10 cellular contexts compared by ENCODE assay signal in the genomic region with DNA sequence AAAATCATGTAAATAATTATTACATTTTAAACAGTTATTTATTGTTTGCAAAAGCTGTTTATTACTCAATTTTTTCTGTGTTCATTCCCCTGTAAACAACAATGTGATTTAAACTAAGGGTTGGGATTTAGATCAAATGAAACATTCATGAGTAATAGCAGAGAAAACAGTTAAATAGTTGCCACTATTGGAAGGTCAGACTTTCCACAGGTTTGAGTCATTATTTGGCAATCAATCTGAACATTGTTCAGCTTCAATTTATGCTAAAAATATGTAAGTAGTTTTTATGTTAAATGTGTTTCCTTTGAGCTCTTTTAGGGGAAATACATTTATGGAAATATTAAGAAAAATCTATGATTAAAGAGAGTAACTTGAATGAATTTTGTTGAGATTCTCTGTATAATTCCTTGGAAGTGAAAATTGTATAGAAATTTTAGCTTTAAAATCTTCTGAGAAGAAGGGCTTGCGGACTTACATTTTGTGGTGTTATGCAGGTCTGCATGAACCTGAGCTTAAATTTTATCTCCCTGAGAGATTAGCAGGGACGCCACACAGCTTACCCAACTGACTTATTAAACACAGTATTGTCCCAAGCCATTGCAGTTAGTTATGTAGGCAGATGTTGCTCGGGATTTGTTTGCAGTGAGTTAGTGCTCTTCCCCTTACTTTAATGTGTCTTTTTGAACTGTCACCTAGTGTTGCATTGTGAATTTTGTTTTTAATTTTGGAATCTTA.
DNase-seq lines count a peak whose midpoint lies in the region; TF ChIP-seq lines count a peak whose summit lies in the region.
"Had no signal": no experiment of that assay in that cellular context is flagged by ENCODE, and none has a peak within 500 bp of the region (broad histone marks: within the 10 kb centered on the region; RNA-seq: fewer than 3 reads in every experiment).

No MANE protein-coding gene starts in this region.

- no peak overlapping the region for H3K4me3 Mint-ChIP-seq in nephron progenitor cell

- no peaks in the 10 kb centered on the region for H3K27me3 ChIP-seq in dorsolateral prefrontal cortex
- H3K27me3 ChIP-seq: neutrophil had no signal

- DNase-seq in EH (ENCODE audit: low read depth), result peak; percentile 57
- DNase-seq in NCI-H226, result peak; percentile 4
- peak; percentile 61 for DNase-seq in dedifferentiated amniotic fluid mesenchymal stem cell (ENCODE audit: extremely low spot score)
- DNase-seq in non-pigmented ciliary epithelial cell (ENCODE audit: low read depth), result peak; percentile 62
- DNase-seq in central memory CD4-positive, alpha-beta T cell, result no peak
- DNase-seq in dorsolateral prefrontal cortex, result no peak
- no peak for DNase-seq in NOMO-1 treated with dmso at 0.1 percent for 144 hours (lab: John Stamatoyannopoulos, UW; ENCODE audit: unreplicated experiment)
- DNase-seq in nephron progenitor cell, result no peak
- DNase-seq: NCI-H1105 treated with DMSO at 0.1 percent for 48 hours had no signal

- no peaks in the 10 kb centered on the region for H3K27me3 Mint-ChIP-seq in nephron progenitor cell (ENCODE audit: low read depth, poor library complexity)

- no peaks in the 10 kb centered on the region for H3K36me3 Mint-ChIP-seq in nephron progenitor cell (ENCODE audit: low read depth)

- TF ChIP-seq CTCF in dorsolateral prefrontal cortex (IDR thresholded peaks at IDR 0.05 in 54 of 56, conservative IDR thresholded peaks at IDR 0.05 in 2 of 56; ENCODE audit: low read depth in 1 of 56, partially characterized antibody in 56 of 56) (no peak), nephron progenitor cell (IDR thresholded peaks at IDR 0.05) (no peak)

- H3K9me3 Mint-ChIP-seq in nephron progenitor cell, result no peaks in the 10 kb centered on the region

- intact Hi-C loops in dorsolateral prefrontal cortex (cut with DNase I), result loop anchor here in 1 of 2 donors (5.0 to 10.0 kb wide), 2 partner anchors 143 to 551 kb away; partner anchors contain the start of gene STIM2

- H3K4me1 Mint-ChIP-seq in nephron progenitor cell, result peaks cover 18% of the 10 kb centered on the region

- no peak overlapping the region for H3K4me3 ChIP-seq in dorsolateral prefrontal cortex

- no peak overlapping the region for H3K27ac Mint-ChIP-seq in nephron progenitor cell

- H3K27ac ChIP-seq in dorsolateral prefrontal cortex, result no peak overlapping the region
- H3K27ac ChIP-seq: neutrophil had no signal

Comparison
In these comparisons a context has a peak if more than half of its experiments do, and no peak if none do; other contexts are left out.
1. DNase-seq: peak in EH (single experiment), NCI-H226 (single experiment), dedifferentiated amniotic fluid mesenchymal stem cell (single experiment) and non-pigmented ciliary epithelial cell (single experiment); none in central memory CD4-positive, alpha-beta T cell (single experiment), dorsolateral prefrontal cortex (0 of 10), NOMO-1 treated with dmso at 0.1 percent for 144 hours (single experiment) and nephron progenitor cell (single experiment).